Comparison of ENCODE assay signal across 18 cellular contexts in the genomic region with DNA sequence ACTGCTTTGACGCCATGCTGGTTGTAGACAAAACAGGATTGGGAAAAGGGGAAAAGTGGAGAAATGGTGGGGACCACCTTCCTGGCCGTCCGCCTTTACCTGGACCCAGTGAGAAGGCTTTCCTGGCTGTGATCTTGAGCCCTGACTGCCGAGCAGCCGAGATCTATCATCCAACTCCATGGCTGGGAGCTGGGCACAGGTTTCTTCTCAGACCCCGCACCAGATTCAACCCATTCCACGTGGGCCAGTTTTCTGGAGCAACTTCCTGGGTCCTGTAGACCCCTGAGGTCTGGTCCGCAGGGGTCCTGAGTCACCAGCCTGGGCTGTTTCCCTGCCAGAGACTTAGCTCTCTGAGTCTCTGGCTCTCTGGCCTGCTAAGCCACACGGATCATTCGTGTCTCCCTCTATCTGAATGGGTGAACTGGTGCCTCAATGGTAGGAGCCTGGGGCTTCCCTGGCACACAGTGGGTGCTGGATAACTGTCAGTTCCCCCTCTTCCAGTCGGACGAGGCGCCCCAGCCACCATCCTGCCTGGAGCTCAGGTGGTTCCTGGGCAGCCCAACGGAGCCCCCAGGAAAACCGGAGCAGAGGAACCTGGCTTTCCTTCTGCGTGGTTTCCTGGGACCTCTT.
"Had no signal": no experiment of that assay in that cellular context is flagged by ENCODE, and none has a peak within 500 bp of the region (broad histone marks: within the 10 kb centered on the region; RNA-seq: fewer than 3 reads in every experiment).

No MANE protein-coding gene starts in this region.

- H3K4me3 ChIP-seq: body of pancreas, coronary artery, tibial artery had no signal

- H3K9me3 Mint-ChIP-seq: activated CD4-positive, alpha-beta T cell treated with anti-CD3 and anti-CD28 coated beads, Interleukin-2, amount 10 ng/mL, durations not matched to agents 24 days and 14 days; activated naive CD8-positive, alpha-beta T cell treated with anti-CD3 and anti-CD28 coated beads for 36 hours; activated T-cell treated with anti-CD3 and anti-CD28 coated beads, Interleukin-2, amount 50 U/mL, for 72 hours had no signal

- H3K36me3 Mint-ChIP-seq: activated naive CD8-positive, alpha-beta T cell treated with anti-CD3 and anti-CD28 coated beads for 36 hours had no signal

- H3K27ac Mint-ChIP-seq: activated naive CD8-positive, alpha-beta T cell treated with anti-CD3 and anti-CD28 coated beads for 36 hours; activated T-cell treated with anti-CD3 and anti-CD28 coated beads, Interleukin-2, amount 50 U/mL, for 72 hours had no signal

- H3K4me3 Mint-ChIP-seq: activated CD4-positive, alpha-beta T cell treated with anti-CD3 and anti-CD28 coated beads, Interleukin-2, amount 10 ng/mL, durations not matched to agents 24 days and 14 days; activated naive CD8-positive, alpha-beta T cell treated with anti-CD3 and anti-CD28 coated beads for 36 hours; activated T-cell treated with anti-CD3 and anti-CD28 coated beads, Interleukin-2, amount 50 U/mL, for 72 hours had no signal

- H3K36me3 ChIP-seq: tibial artery had no signal

- H3K9me3 ChIP-seq: body of pancreas, neutrophil, tibial artery had no signal

- H3K27ac ChIP-seq: body of pancreas, coronary artery, foreskin keratinocyte, neutrophil, parathyroid adenoma, tibial artery had no signal

- ATAC-seq: activated CD8-positive, alpha-beta T cell treated with anti-CD3 and anti-CD28 coated beads, Interleukin-2, amount 10 ng/mL, durations not matched to agents 7 days and 5 days; activated T-cell treated with anti-CD3 and anti-CD28 coated beads, Interleukin-2, amount 50 U/mL, for 72 hours; body of pancreas; foreskin keratinocyte; naive thymus-derived CD4-positive, alpha-beta T cell; stimulated activated naive CD8-positive, alpha-beta T cell treated with anti-CD3 and anti-CD28 coated beads, Interleukin-15, Interleukin-2, amounts not matched to agents 100 U/mL and 50 U/mL, for 24 hours had no signal

- H3K4me1 ChIP-seq: foreskin keratinocyte, parathyroid adenoma had no signal

- H3K27me3 ChIP-seq: body of pancreas, foreskin keratinocyte, neutrophil had no signal

- H3K27me3 Mint-ChIP-seq: activated CD4-positive, alpha-beta T cell treated with anti-CD3 and anti-CD28 coated beads, Interleukin-2, amount 10 ng/mL, durations not matched to agents 24 days and 14 days; activated naive CD8-positive, alpha-beta T cell treated with anti-CD3 and anti-CD28 coated beads for 36 hours had no signal

- DNase-seq: activated CD4-positive, alpha-beta T cell treated with anti-CD3 and anti-CD28 coated beads, Interleukin-2, amount 10 ng/mL, durations not matched to agents 24 days and 14 days; activated CD8-positive, alpha-beta memory T cell treated with anti-CD3 and anti-CD28 coated beads, Interleukin-2, amount 50 U/mL, for 48 hours; activated CD8-positive, alpha-beta T cell treated with anti-CD3 and anti-CD28 coated beads, Interleukin-2, amount 10 ng/mL, durations not matched to agents 7 days and 5 days; activated naive CD8-positive, alpha-beta T cell treated with anti-CD3 and anti-CD28 coated beads for 36 hours; activated T-cell treated with anti-CD3 and anti-CD28 coated beads, Interleukin-2, amount 50 U/mL, for 72 hours; amniotic stem cell; body of pancreas; central memory CD4-positive, alpha-beta T cell; foreskin keratinocyte; mesendoderm; naive thymus-derived CD4-positive, alpha-beta T cell; stimulated activated CD4-positive, alpha-beta T cell treated with anti-CD3 and anti-CD28 coated beads, Interleukin-2, amount 100 ng/mL, for 24 hours; stimulated activated naive CD8-positive, alpha-beta T cell treated with anti-CD3 and anti-CD28 coated beads, Interleukin-15, Interleukin-2, amounts not matched to agents 100 U/mL and 50 U/mL, for 24 hours; substantia nigra had no signal
